ENCODE assay signal across 18 cellular contexts in the genomic region with DNA sequence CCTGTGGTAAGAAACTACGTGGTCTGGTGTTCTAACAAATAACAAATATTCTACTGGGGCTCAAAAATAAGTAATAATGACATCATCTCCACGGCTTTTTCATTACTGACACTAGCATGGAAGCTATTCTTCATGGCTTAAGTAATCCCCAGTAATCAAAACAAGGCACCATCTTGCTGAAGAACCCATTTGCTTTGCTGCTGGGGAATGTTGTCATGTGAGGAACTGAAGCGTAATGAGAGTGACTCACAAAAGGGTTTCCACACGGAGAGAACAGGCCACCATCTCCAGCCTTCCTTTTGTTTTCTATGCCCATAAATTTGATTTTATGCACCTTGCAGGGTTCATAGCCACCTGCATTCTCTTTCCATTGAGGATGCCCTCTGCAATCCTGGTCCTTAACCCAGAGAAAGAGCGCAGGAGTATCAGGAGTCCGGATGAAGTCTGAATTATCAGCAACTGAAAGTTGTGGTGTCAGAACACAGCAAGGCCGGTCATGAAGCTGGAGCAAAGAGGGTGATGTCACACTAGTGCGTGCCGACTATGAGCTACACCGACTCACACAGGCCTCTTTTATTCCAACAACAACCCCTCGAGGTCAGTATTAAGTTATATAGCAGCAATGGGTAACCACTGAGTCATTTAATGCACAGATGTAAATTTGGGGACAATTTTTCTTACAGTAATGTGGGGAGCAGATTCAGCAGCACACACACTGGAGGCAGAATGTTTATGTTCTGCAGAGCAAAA.
DNase-seq lines count a peak whose midpoint lies in the region; TF ChIP-seq lines count a peak whose summit lies in the region.
"Had no signal": no experiment of that assay in that cellular context is flagged by ENCODE, and none has a peak within 500 bp of the region (broad histone marks: within the 10 kb centered on the region; RNA-seq: fewer than 3 reads in every experiment).

No MANE protein-coding gene starts in this region.

- H3K4me3 Mint-ChIP-seq in osteocyte (ENCODE audit: unreplicated experiment) (no peak overlapping the region), H9 (no peak overlapping the region)
- H3K4me3 Mint-ChIP-seq: activated CD4-positive, alpha-beta T cell treated with anti-CD3 and anti-CD28 coated beads, Interleukin-2, amount 10 ng/mL, durations not matched to agents 24 days and 14 days; activated naive CD8-positive, alpha-beta T cell; naive thymus-derived CD8-positive, alpha-beta T cell; stimulated activated memory B cell treated with anti-CD40 and anti-IgM and Interleukin-4, amounts not matched to agents 10 μg/mL and 1 μg/mL and 100 μg/mL, for 72 hours had no signal

- H3K23me2 ChIP-seq in H9 (ENCODE audit: insufficient read length, low read depth, low read length, poor library complexity, severe bottlenecking) = no peaks in the 10 kb centered on the region

- no peak overlapping the region for H3K4me2 ChIP-seq in H9 (ENCODE audit: insufficient read depth, insufficient read length, low read length)

- no peak overlapping the region for H3K4ac ChIP-seq in H9 (ENCODE audit: low read depth, low read length)

- H4K91ac ChIP-seq in H9 (ENCODE audit: insufficient read length, low read depth, low read length) = no peak overlapping the region

- H4K20me1 ChIP-seq in H9 (ENCODE audit: control insufficient read depth, insufficient read depth, insufficient read length) = no peaks in the 10 kb centered on the region

- H3K56ac ChIP-seq in H9 (ENCODE audit: insufficient read length, low read depth, low read length) = no peak overlapping the region

- H3K4me1 Mint-ChIP-seq in osteocyte (ENCODE audit: unreplicated experiment) (peaks cover 32% of the 10 kb centered on the region), H9 (no peaks in the 10 kb centered on the region)
- H3K4me1 Mint-ChIP-seq: activated CD4-positive, alpha-beta T cell treated with anti-CD3 and anti-CD28 coated beads, Interleukin-2, amount 10 ng/mL, durations not matched to agents 24 days and 14 days; naive thymus-derived CD8-positive, alpha-beta T cell; stimulated activated memory B cell treated with anti-CD40 and anti-IgM and Interleukin-4, amounts not matched to agents 10 μg/mL and 1 μg/mL and 100 μg/mL, for 72 hours had no signal

- H2BK120ac ChIP-seq in H9 (ENCODE audit: low read depth, low read length, poor library complexity, severe bottlenecking) = no peak overlapping the region

- H2AFZ ChIP-seq in H9 (ENCODE audit: low read length) = no peak overlapping the region

- in situ Hi-C loops in GM13976 (cut with MboI; ENCODE audit: low sequenced_read_pairs, unreplicated experiment) = no loop called here

- no peak overlapping the region for H2BK5ac ChIP-seq in H9 (ENCODE audit: insufficient read length, low read length)

- no peak overlapping the region for H3T11ph ChIP-seq in H9 (ENCODE audit: low read length)

- intact Hi-C loops in colonic mucosa (cut with DNase I) (no loop called here), posterior cingulate gyrus (cut with DNase I) (no loop called here)

- no peak overlapping the region for H3K23ac ChIP-seq in H9 (ENCODE audit: insufficient read length, low read depth, low read length)

- no peaks in the 10 kb centered on the region for H3K79me1 ChIP-seq in H9 (ENCODE audit: insufficient read depth, low read depth, low read length, poor library complexity, severe bottlenecking)

- no peak overlapping the region for H2BK15ac ChIP-seq in H9 (ENCODE audit: low read depth, low read length)

- H3K9me3 ChIP-seq in colonic mucosa = no peaks in the 10 kb centered on the region
- H3K9me3 ChIP-seq in H9 (ENCODE audit: control insufficient read depth, low read depth, low read length) = no peaks in the 10 kb centered on the region
- H3K9me3 ChIP-seq: uterus had no signal

- H3K27ac ChIP-seq in colonic mucosa = no peak overlapping the region
- H3K27ac ChIP-seq in H9 (ENCODE audit: insufficient read length, low read depth, low read length) = no peak overlapping the region

- H3K27ac Mint-ChIP-seq in osteocyte (ENCODE audit: unreplicated experiment) = peak overlapping the region; percentile 42
- no peak overlapping the region for H3K27ac Mint-ChIP-seq in H9
- H3K27ac Mint-ChIP-seq: activated CD4-positive, alpha-beta T cell treated with anti-CD3 and anti-CD28 coated beads, Interleukin-2, amount 10 ng/mL, durations not matched to agents 24 days and 14 days; activated naive CD8-positive, alpha-beta T cell; naive thymus-derived CD8-positive, alpha-beta T cell; stimulated activated memory B cell treated with anti-CD40 and anti-IgM and Interleukin-4, amounts not matched to agents 10 μg/mL and 1 μg/mL and 100 μg/mL, for 72 hours had no signal

- no peak overlapping the region for H3K14ac ChIP-seq in H9 (ENCODE audit: insufficient read depth, low read length)

- no peak overlapping the region for H3K9ac ChIP-seq in colonic mucosa (ENCODE audit: low read depth in 2 of 2, low read length in 2 of 2)
- no peak overlapping the region for H3K9ac ChIP-seq in H9 (ENCODE audit: extremely low read depth, insufficient read length, low read length)

- no peaks in the 10 kb centered on the region for H3K27me3 ChIP-seq in colonic mucosa
- no peaks in the 10 kb centered on the region for H3K27me3 ChIP-seq in H9 (ENCODE audit: insufficient read depth, low read length)
- H3K27me3 ChIP-seq: uterus had no signal

- H3K4me1 ChIP-seq in colonic mucosa (no peaks in the 10 kb centered on the region), H9 (ENCODE audit: insufficient read depth, low read length) (no peaks in the 10 kb centered on the region)
- H3K4me1 ChIP-seq: uterus had no signal

- no peak overlapping the region for H3K18ac ChIP-seq in H9 (ENCODE audit: insufficient read length, low read depth, low read length)

- H4K8ac ChIP-seq in H9 (replicated peaks; ENCODE audit: insufficient read length, low read depth, low read length) = no peak overlapping the region

- H4K5ac ChIP-seq in H9 (ENCODE audit: insufficient read length, low read depth, low read length) = no peak overlapping the region

- H3K36me3 Mint-ChIP-seq in osteocyte (ENCODE audit: unreplicated experiment) (no peaks in the 10 kb centered on the region), H9 (ENCODE audit: insufficient read depth in 1 of 3, low read depth in 3 of 3) (peaks cover 0 to 2% (median 0%) of the 10 kb centered on the region in 3 experiments; a peak in 1 of 7 replicates)
- H3K36me3 Mint-ChIP-seq: activated naive CD8-positive, alpha-beta T cell; naive thymus-derived CD8-positive, alpha-beta T cell; stimulated activated memory B cell treated with anti-CD40 and anti-IgM and Interleukin-4, amounts not matched to agents 10 μg/mL and 1 μg/mL and 100 μg/mL, for 72 hours had no signal

- no peak overlapping the region for H3K4me3 ChIP-seq in colonic mucosa
- H3K4me3 ChIP-seq: uterus had no signal

- no peak overlapping the region for H2AK5ac ChIP-seq in H9 (ENCODE audit: insufficient read length, low read length)

- H3K36me3 ChIP-seq in colonic mucosa = no peaks in the 10 kb centered on the region
- H3K36me3 ChIP-seq: uterus had no signal

- WGBS in H9 (ENCODE audit: extremely low coverage, insufficient read length, low lambda C conversion rate) = no CpG with 5 or more reads among the region's 11 CpGs

- H3K9me3 Mint-ChIP-seq in osteocyte (ENCODE audit: unreplicated experiment) (no peaks in the 10 kb centered on the region), H9 (no peaks in the 10 kb centered on the region)
- H3K9me3 Mint-ChIP-seq: activated CD4-positive, alpha-beta T cell treated with anti-CD3 and anti-CD28 coated beads, Interleukin-2, amount 10 ng/mL, durations not matched to agents 24 days and 14 days had no signal

- TF ChIP-seq CTCF in osteocyte (IDR thresholded peaks at IDR 0.05) (no peak), colonic mucosa (IDR thresholded peaks at IDR 0.05) (no peak), GM13976 (IDR thresholded peaks at IDR 0.05; ENCODE audit: borderline replicate concordance, control extremely low read depth, extremely low read depth, insufficient read depth, missing control alignments) (no peak), H9 (conservative IDR thresholded peaks at IDR 0.05) (no peak)

- no peak overlapping the region for H2BK20ac ChIP-seq in H9 (ENCODE audit: low read depth, low read length, poor library complexity, severe bottlenecking)

- no peaks in the 10 kb centered on the region for H3K79me2 ChIP-seq in H9 (ENCODE audit: insufficient read depth, low read length)

- H3K27me3 Mint-ChIP-seq in osteocyte (ENCODE audit: unreplicated experiment) (no peaks in the 10 kb centered on the region), H9 (ENCODE audit: low read depth) (peaks cover 4% of the 10 kb centered on the region)
- H3K27me3 Mint-ChIP-seq: stimulated activated memory B cell treated with anti-CD40 and anti-IgM and Interleukin-4, amounts not matched to agents 10 μg/mL and 1 μg/mL and 100 μg/mL, for 72 hours had no signal

- no peak overlapping the region for H2BK12ac ChIP-seq in H9 (ENCODE audit: insufficient read length, low read depth, low read length)

- DNase-seq in EH (ENCODE audit: low read depth) = peak; percentile 6
- DNase-seq in RPMI7951 (ENCODE audit: low read depth) = peak; percentile 92
- DNase-seq in fibroblast of gingiva (ENCODE audit: low read depth) = peak; percentile 12
- no peak for DNase-seq in osteocyte (ENCODE audit: extremely low spot score, unreplicated experiment)
- DNase-seq in colonic mucosa = no peak
- DNase-seq in GM13976 (ENCODE audit: low spot score) = no peak
- no peak for DNase-seq in posterior cingulate gyrus
- DNase-seq in H9 = no peak
- DNase-seq: activated CD4-positive, alpha-beta T cell treated with anti-CD3 and anti-CD28 coated beads, Interleukin-2, amount 10 ng/mL, durations not matched to agents 24 days and 14 days; activated T-cell treated with anti-CD3 and anti-CD28 coated beads, Interleukin-2, amount 50 U/mL, for 1 hour; central memory CD4-positive, alpha-beta T cell; MV-4-11; naive thymus-derived CD8-positive, alpha-beta T cell; NCI-H82; T-helper 9 cell had no signal

Comparison
In these comparisons a context has a peak if more than half of its experiments do, and no peak if none do; other contexts are left out.
1. DNase-seq: peak in EH (single experiment), RPMI7951 (single experiment) and fibroblast of gingiva (single experiment); none in osteocyte (single experiment), colonic mucosa (single experiment), GM13976 (single experiment), posterior cingulate gyrus (0 of 10) and H9 (single experiment).